23 cellular contexts compared by ENCODE assay signal in genomic region chr3:34296779-34297178, GRCh38.
"Had no signal": no experiment of that assay in that cellular context is flagged by ENCODE, and none has a peak within 500 bp of the region (broad histone marks: within the 10 kb centered on the region; RNA-seq: fewer than 3 reads in every experiment).

No MANE protein-coding gene starts in this region.

- H3K9me3 Mint-ChIP-seq: immature natural killer cell, mesothelial cell of epicardium, naive B cell had no signal

- H3K27ac Mint-ChIP-seq: immature natural killer cell, mesothelial cell of epicardium had no signal

- H3K27ac ChIP-seq: coronary artery, esophagus muscularis mucosa, foreskin keratinocyte, gastroesophageal sphincter, heart left ventricle, hepatocyte, left ventricle myocardium inferior, lower lobe of right lung had no signal

- ATAC-seq: foreskin keratinocyte, gastroesophageal sphincter, heart left ventricle, left colon, left lobe of liver, lower lobe of right lung, mucosa of descending colon had no signal

- H3K4me1 ChIP-seq: esophagus muscularis mucosa, foreskin keratinocyte, gastroesophageal sphincter, heart left ventricle, left ventricle myocardium inferior, lower lobe of right lung had no signal

- DNase-seq: dermis blood vessel endothelial cell; dorsolateral prefrontal cortex; effector CD4-positive, alpha-beta T cell; effector memory CD4-positive, alpha-beta T cell; foreskin keratinocyte; heart left ventricle; hypothalamus; immature natural killer cell; islet precursor cell; kidney; kidney glomerular epithelial cell; left colon; left ventricle myocardium inferior; lower lobe of right lung; mesenchymal stem cell; mucosa of descending colon; naive B cell had no signal

- H3K4me3 Mint-ChIP-seq: immature natural killer cell, mesothelial cell of epicardium had no signal

- H3K4me2 ChIP-seq: hepatocyte had no signal

- H3K36me3 Mint-ChIP-seq: immature natural killer cell, mesothelial cell of epicardium had no signal

- H3K4me1 Mint-ChIP-seq: immature natural killer cell had no signal

- H3K4me3 ChIP-seq: coronary artery, dorsolateral prefrontal cortex, esophagus muscularis mucosa, gastroesophageal sphincter, heart left ventricle, hepatocyte, left ventricle myocardium inferior, lower lobe of right lung, mucosa of descending colon had no signal

- H2AFZ ChIP-seq: hepatocyte had no signal

- H3K36me3 ChIP-seq: esophagus muscularis mucosa, gastroesophageal sphincter, heart left ventricle, left ventricle myocardium inferior, lower lobe of right lung had no signal

- H3K79me2 ChIP-seq: hepatocyte had no signal

- H3K27me3 ChIP-seq: dorsolateral prefrontal cortex, esophagus muscularis mucosa, foreskin keratinocyte, gastroesophageal sphincter, hepatocyte had no signal

- H3K27me3 Mint-ChIP-seq: naive B cell had no signal
